13 cellular contexts compared by ENCODE assay signal in genomic region chr22:19169947-19170318, GRCh38. TPM values are rescaled to one million over a fixed set of nuclear protein-coding genes. Genes with fewer than 3 reads are reported as not detected.
DNase-seq lines count a peak whose midpoint lies in the region; ATAC-seq and TF ChIP-seq lines count a peak whose summit lies in the region.
"Had no signal": no experiment of that assay in that cellular context is flagged by ENCODE, and none has a peak within 500 bp of the region (broad histone marks: within the 10 kb centered on the region; RNA-seq: fewer than 3 reads in every experiment).

No MANE protein-coding gene starts in this region.

- no peak for ATAC-seq in activated T-helper 17 cell treated with anti-CD3 and anti-CD28 coated beads, Interleukin-2, amount 50 U/mL, for 72 hours (replicated peaks)
- ATAC-seq in GM18907 (IDR thresholded peaks at IDR 0.05; ENCODE audit: unreplicated experiment) (no peak), GM21515 (IDR thresholded peaks at IDR 0.05; ENCODE audit: unreplicated experiment) (no peak)

- H3K27ac Mint-ChIP-seq in activated naive CD8-positive, alpha-beta T cell = no peak overlapping the region
- no peak overlapping the region for H3K27ac Mint-ChIP-seq in activated naive CD8-positive, alpha-beta T cell treated with anti-CD3 and anti-CD28 coated beads for 36 hours
- no peak overlapping the region for H3K27ac Mint-ChIP-seq in activated T-helper 17 cell treated with anti-CD3 and anti-CD28 coated beads, Interleukin-2, amount 50 U/mL, for 72 hours

- peak overlapping the region; percentile 98 for H3K4me3 Mint-ChIP-seq in activated naive CD8-positive, alpha-beta T cell
- no peak overlapping the region for H3K4me3 Mint-ChIP-seq in activated naive CD8-positive, alpha-beta T cell treated with anti-CD3 and anti-CD28 coated beads for 36 hours
- peak overlapping the region; percentile 94 for H3K4me3 Mint-ChIP-seq in activated T-helper 17 cell treated with anti-CD3 and anti-CD28 coated beads, Interleukin-2, amount 50 U/mL, for 72 hours

- H3K27me3 ChIP-seq in iPS-20b (ENCODE audit: insufficient read depth, low read length) (peaks cover 56% of the 10 kb centered on the region), suprapubic skin (peaks cover 45% of the 10 kb centered on the region)

- H3K9me3 ChIP-seq in iPS-20b (ENCODE audit: insufficient read depth, low read depth, low read length) = no peaks in the 10 kb centered on the region
- no peaks in the 10 kb centered on the region for H3K9me3 ChIP-seq in suprapubic skin

- H3K4me3 ChIP-seq in iPS-20b (ENCODE audit: low read length) = peak overlapping the region; percentile 61; the same call in 1 of the 2 replicates
- H3K4me3 ChIP-seq in suprapubic skin = peak overlapping the region; percentile 30

- TF ChIP-seq CTCF in suprapubic skin (IDR thresholded peaks at IDR 0.05) = no peak

- H3K27ac ChIP-seq in iPS-20b (ENCODE audit: low read length) = no peak overlapping the region
- no peak overlapping the region for H3K27ac ChIP-seq in suprapubic skin

- peaks cover 29% of the 10 kb centered on the region for H3K4me1 Mint-ChIP-seq in activated naive CD8-positive, alpha-beta T cell (ENCODE audit: low read depth)
- H3K4me1 Mint-ChIP-seq in activated naive CD8-positive, alpha-beta T cell treated with anti-CD3 and anti-CD28 coated beads for 36 hours = peaks cover 25% of the 10 kb centered on the region
- H3K4me1 Mint-ChIP-seq in activated T-helper 17 cell treated with anti-CD3 and anti-CD28 coated beads, Interleukin-2, amount 50 U/mL, for 72 hours = peaks cover 16% of the 10 kb centered on the region

- peaks cover 24% of the 10 kb centered on the region for H3K4me1 ChIP-seq in iPS-20b (ENCODE audit: insufficient read depth, low read length)
- peaks cover 47% of the 10 kb centered on the region for H3K4me1 ChIP-seq in suprapubic skin

- no peak for DNase-seq in activated naive CD8-positive, alpha-beta T cell treated with anti-CD3 and anti-CD28 coated beads for 36 hours
- DNase-seq in suprapubic skin (ENCODE audit: low spot score in 2 of 2) (peak in 1 of 2 donors; percentile 66), SIG-M5 (lab: John Stamatoyannopoulos, UW) (no peak)
- DNase-seq: amygdala; Kasumi-1; NCI-H510A treated with DMSO at 0.1 percent for 48 hours; stimulated activated naive CD4-positive, alpha-beta T cell treated with Interleukin-2 at 50 U/mL for 16 hours had no signal

- no peaks in the 10 kb centered on the region for H3K36me3 ChIP-seq in iPS-20b (ENCODE audit: insufficient read depth, low read depth, low read length)
- no peaks in the 10 kb centered on the region for H3K36me3 ChIP-seq in suprapubic skin

- H3K9ac ChIP-seq in iPS-20b (ENCODE audit: low read depth, low read length) = no peak overlapping the region

- no peaks in the 10 kb centered on the region for H3K9me3 Mint-ChIP-seq in activated naive CD8-positive, alpha-beta T cell (ENCODE audit: low read depth)
- H3K9me3 Mint-ChIP-seq in activated naive CD8-positive, alpha-beta T cell treated with anti-CD3 and anti-CD28 coated beads for 36 hours = no peaks in the 10 kb centered on the region
- H3K9me3 Mint-ChIP-seq in activated T-helper 17 cell treated with anti-CD3 and anti-CD28 coated beads, Interleukin-2, amount 50 U/mL, for 72 hours = no peaks in the 10 kb centered on the region

- H3K36me3 Mint-ChIP-seq in activated naive CD8-positive, alpha-beta T cell = peaks cover 3% of the 10 kb centered on the region
- peaks cover 15% of the 10 kb centered on the region for H3K36me3 Mint-ChIP-seq in activated naive CD8-positive, alpha-beta T cell treated with anti-CD3 and anti-CD28 coated beads for 36 hours
- H3K36me3 Mint-ChIP-seq in activated T-helper 17 cell treated with anti-CD3 and anti-CD28 coated beads, Interleukin-2, amount 50 U/mL, for 72 hours (ENCODE audit: low read depth) = peaks cover 18% of the 10 kb centered on the region

- peaks cover 17% of the 10 kb centered on the region for H3K27me3 Mint-ChIP-seq in activated naive CD8-positive, alpha-beta T cell
- H3K27me3 Mint-ChIP-seq in activated naive CD8-positive, alpha-beta T cell treated with anti-CD3 and anti-CD28 coated beads for 36 hours = peaks cover 43% of the 10 kb centered on the region
- H3K27me3 Mint-ChIP-seq in activated T-helper 17 cell treated with anti-CD3 and anti-CD28 coated beads, Interleukin-2, amount 50 U/mL, for 72 hours = peaks cover 24% of the 10 kb centered on the region

- no CpG with 5 or more reads among the region's 7 CpGs for WGBS in suprapubic skin

- no peak for TF ChIP-seq POLR2A in suprapubic skin (IDR thresholded peaks at IDR 0.05)

- no peak for TF ChIP-seq EP300 in suprapubic skin (IDR thresholded peaks at IDR 0.05)

RNA-seq across cellular contexts. Expression of gene SLC25A1, which starts 8.6 kb away (rescaled TPM):
- 10 to 100 TPM; 47.9 to 53.8 TPM for total RNA-seq in activated naive CD8-positive, alpha-beta T cell treated with anti-CD3 and anti-CD28 coated beads for 36 hours
- total RNA-seq in activated T-helper 17 cell treated with anti-CD3 and anti-CD28 coated beads, Interleukin-2, amount 50 U/mL, for 72 hours = 10 to 100 TPM; 33.4 to 47.9 TPM
- total RNA-seq in suprapubic skin = 10 to 100 TPM; 35.6 to 71.0 (median 57.8) TPM

RNA-seq across cellular contexts. Expression of gene GSC2, which starts 19.8 kb away (rescaled TPM):
- not detected for total RNA-seq in activated naive CD8-positive, alpha-beta T cell treated with anti-CD3 and anti-CD28 coated beads for 36 hours
- not detected for total RNA-seq in activated T-helper 17 cell treated with anti-CD3 and anti-CD28 coated beads, Interleukin-2, amount 50 U/mL, for 72 hours
- not detected for total RNA-seq in suprapubic skin
- total RNA-seq: mesenteric fat pad had no signal

RNA-seq across cellular contexts. Expression of gene ESS2, which starts 25.5 kb away (rescaled TPM):
- 10 to 100 TPM; 16.8 to 18.0 TPM for total RNA-seq in activated naive CD8-positive, alpha-beta T cell treated with anti-CD3 and anti-CD28 coated beads for 36 hours
- total RNA-seq in activated T-helper 17 cell treated with anti-CD3 and anti-CD28 coated beads, Interleukin-2, amount 50 U/mL, for 72 hours = 10 to 100 TPM; 13.8 to 20.8 TPM
- 10 to 100 TPM; 22.4 to 26.0 (median 24.0) TPM for total RNA-seq in suprapubic skin

RNA-seq across cellular contexts. Expression of gene TSSK2, which starts 38.8 kb away (rescaled TPM):
- not detected for total RNA-seq in activated naive CD8-positive, alpha-beta T cell treated with anti-CD3 and anti-CD28 coated beads for 36 hours
- not detected for total RNA-seq in activated T-helper 17 cell treated with anti-CD3 and anti-CD28 coated beads, Interleukin-2, amount 50 U/mL, for 72 hours
- total RNA-seq in suprapubic skin = not detected
- total RNA-seq: mesenteric fat pad had no signal

RNA-seq across cellular contexts. Expression of gene DGCR2, which starts 47.7 kb away (rescaled TPM):
- total RNA-seq in activated naive CD8-positive, alpha-beta T cell treated with anti-CD3 and anti-CD28 coated beads for 36 hours = 10 to 100 TPM; 20.5 to 22.2 TPM
- 10 to 100 TPM; 22.6 to 27.3 TPM for total RNA-seq in activated T-helper 17 cell treated with anti-CD3 and anti-CD28 coated beads, Interleukin-2, amount 50 U/mL, for 72 hours
- 100 to 1,000 TPM; 115 to 172 (median 130) TPM for total RNA-seq in suprapubic skin
